14 cellular contexts compared by ENCODE assay signal in the genomic region with DNA sequence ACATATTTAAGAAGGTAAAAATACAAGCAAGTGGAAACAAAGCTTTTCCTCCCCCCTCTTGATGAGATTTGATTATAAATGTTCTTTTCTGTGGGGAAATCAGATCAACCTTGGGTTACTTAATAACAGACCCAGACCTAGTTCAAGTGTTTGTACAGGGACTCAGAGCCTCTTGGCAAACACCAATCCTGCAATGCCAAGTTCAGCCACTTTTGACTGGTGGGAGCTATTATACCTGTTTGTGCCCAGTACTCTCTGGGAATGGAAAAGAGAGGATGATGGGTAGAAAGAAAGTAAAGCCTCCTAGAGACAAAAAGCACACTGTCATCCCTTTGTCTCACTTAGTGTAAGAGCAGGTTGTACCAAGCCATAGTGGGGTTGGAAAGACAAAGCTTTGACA.
DNase-seq lines count a peak whose midpoint lies in the region; ATAC-seq and TF ChIP-seq lines count a peak whose summit lies in the region.
"Had no signal": no experiment of that assay in that cellular context is flagged by ENCODE, and none has a peak within 500 bp of the region (broad histone marks: within the 10 kb centered on the region; RNA-seq: fewer than 3 reads in every experiment).

No MANE protein-coding gene starts in this region.

- TF ChIP-seq CTCF in RWPE1 (conservative IDR thresholded peaks at IDR 0.05; ENCODE audit: low read depth) = no peak

- no peak overlapping the region for H3K4ac ChIP-seq in neuronal stem cell (ENCODE audit: low read length)

- peak; percentile 18 for DNase-seq in Caki2 (ENCODE audit: low read depth)
- DNase-seq in RWPE1 (ENCODE audit: low spot score) = peak; percentile 13
- DNase-seq in left lobe of liver (ENCODE audit: low spot score) = no peak
- no peak for DNase-seq in mesenteric fat pad (ENCODE audit: low spot score)
- DNase-seq in OCI-M2 (lab: John Stamatoyannopoulos, UW; ENCODE audit: unreplicated experiment) = no peak
- no peak for DNase-seq in neuronal stem cell (ENCODE audit: low spot score)
- DNase-seq: activated CD4-positive, alpha-beta T cell treated with anti-CD3 and anti-CD28 coated beads for 48 hours; CD8-positive, alpha-beta memory T cell; NCI-H1930; stimulated activated CD4-positive, alpha-beta T cell treated with anti-CD3 and anti-CD28 coated beads, Interleukin-15, amount 100 ng/mL, for 24 hours had no signal

- H3K9me3 ChIP-seq in neuronal stem cell (replicated peaks in 1 of 2; ENCODE audit: control insufficient read depth in 2 of 2, insufficient read depth in 1 of 2, low read depth in 1 of 2, low read length in 2 of 2) = no peaks in the 10 kb centered on the region
- H3K9me3 ChIP-seq: neutrophil had no signal

- H3K9ac ChIP-seq in neuronal stem cell (ENCODE audit: low read depth, low read length, poor library complexity) = no peak overlapping the region

- no peak overlapping the region for H2BK12ac ChIP-seq in neuronal stem cell (ENCODE audit: low read length)

- POLR2A ChIA-PET in RWPE1 (lab: Yijun Ruan, JAX; ENCODE audit: low non-redundant PET) = no interaction called here

- H2AK5ac ChIP-seq in neuronal stem cell (ENCODE audit: low read depth, low read length) = no peak overlapping the region

- peak; percentile 47 for ATAC-seq in HG03159 (IDR thresholded peaks at IDR 0.05; ENCODE audit: unreplicated experiment)
- ATAC-seq in left lobe of liver = peak; percentile 80
- ATAC-seq in GM18868 (IDR thresholded peaks at IDR 0.05; ENCODE audit: unreplicated experiment) = no peak

- H3K27ac ChIP-seq in RWPE1 = no peak overlapping the region
- H3K27ac ChIP-seq in neuronal stem cell (replicated peaks; ENCODE audit: low read length) = no peak overlapping the region
- H3K27ac ChIP-seq: neutrophil, SJSA1 had no signal

- H3K18ac ChIP-seq in neuronal stem cell (ENCODE audit: low read length) = no peak overlapping the region

- H3K4me3 ChIP-seq in neuronal stem cell (ENCODE audit: low read length in 2 of 2) = no peak overlapping the region
- H3K4me3 ChIP-seq: SJSA1 had no signal

- no peak overlapping the region for H2BK15ac ChIP-seq in neuronal stem cell (ENCODE audit: low read length)

- no peak overlapping the region for H3K23ac ChIP-seq in neuronal stem cell (ENCODE audit: low read depth, low read length, poor library complexity)

- no peak overlapping the region for H2BK120ac ChIP-seq in neuronal stem cell (ENCODE audit: low read depth, low read length)

- no peaks in the 10 kb centered on the region for H3K36me3 ChIP-seq in neuronal stem cell (replicated peaks in 1 of 2; ENCODE audit: control insufficient read depth in 2 of 2, insufficient read depth in 2 of 2, low read length in 2 of 2)
- H3K36me3 ChIP-seq: neutrophil, SJSA1 had no signal

- no peaks in the 10 kb centered on the region for H3K4me1 ChIP-seq in neuronal stem cell (ENCODE audit: control insufficient read depth in 2 of 2, insufficient read depth in 1 of 2, low read depth in 1 of 2, low read length in 2 of 2)
- H3K4me1 ChIP-seq: SJSA1 had no signal

- no peak overlapping the region for H2AFZ ChIP-seq in neuronal stem cell (ENCODE audit: low read length)

- no peak overlapping the region for H3K4me2 ChIP-seq in neuronal stem cell (ENCODE audit: insufficient read depth, low read length, poor library complexity, severe bottlenecking)

- no peaks in the 10 kb centered on the region for H3K27me3 ChIP-seq in neuronal stem cell (ENCODE audit: control insufficient read depth in 3 of 3, insufficient read depth in 3 of 3, low read depth in 1 of 3, low read length in 3 of 3)
- H3K27me3 ChIP-seq: neutrophil, SJSA1 had no signal

- CTCF ChIA-PET in RWPE1 (lab: Yijun Ruan, JAX) = interaction anchor here (0.6 kb wide), 1 partner anchor 124 kb away, joined by 3 read pairs; no protein-coding TSS in a partner anchor

- H3K14ac ChIP-seq in neuronal stem cell (ENCODE audit: low read length) = no peak overlapping the region

- H3K79me1 ChIP-seq in neuronal stem cell (ENCODE audit: low read depth, low read length) = no peaks in the 10 kb centered on the region

- H4K91ac ChIP-seq in neuronal stem cell (ENCODE audit: low read depth, low read length, poor library complexity) = no peak overlapping the region

- in situ Hi-C loops in Caki2 (cut with HindIII; ENCODE audit: low pct_unique_long_range_greater_than_20kb, low sequenced_read_pairs) = no loop called here

- no peak overlapping the region for H4K8ac ChIP-seq in neuronal stem cell (ENCODE audit: low read depth, low read length)

- no peak overlapping the region for H2BK5ac ChIP-seq in neuronal stem cell (ENCODE audit: low read length)

Comparison
In these comparisons a context has a peak if more than half of its experiments do, and no peak if none do; other contexts are left out.
1. DNase-seq: peak in Caki2 (single experiment) and RWPE1 (single experiment); none in left lobe of liver (single experiment), mesenteric fat pad (single experiment), OCI-M2 (single experiment) and neuronal stem cell (single experiment).